In the genomic region with DNA sequence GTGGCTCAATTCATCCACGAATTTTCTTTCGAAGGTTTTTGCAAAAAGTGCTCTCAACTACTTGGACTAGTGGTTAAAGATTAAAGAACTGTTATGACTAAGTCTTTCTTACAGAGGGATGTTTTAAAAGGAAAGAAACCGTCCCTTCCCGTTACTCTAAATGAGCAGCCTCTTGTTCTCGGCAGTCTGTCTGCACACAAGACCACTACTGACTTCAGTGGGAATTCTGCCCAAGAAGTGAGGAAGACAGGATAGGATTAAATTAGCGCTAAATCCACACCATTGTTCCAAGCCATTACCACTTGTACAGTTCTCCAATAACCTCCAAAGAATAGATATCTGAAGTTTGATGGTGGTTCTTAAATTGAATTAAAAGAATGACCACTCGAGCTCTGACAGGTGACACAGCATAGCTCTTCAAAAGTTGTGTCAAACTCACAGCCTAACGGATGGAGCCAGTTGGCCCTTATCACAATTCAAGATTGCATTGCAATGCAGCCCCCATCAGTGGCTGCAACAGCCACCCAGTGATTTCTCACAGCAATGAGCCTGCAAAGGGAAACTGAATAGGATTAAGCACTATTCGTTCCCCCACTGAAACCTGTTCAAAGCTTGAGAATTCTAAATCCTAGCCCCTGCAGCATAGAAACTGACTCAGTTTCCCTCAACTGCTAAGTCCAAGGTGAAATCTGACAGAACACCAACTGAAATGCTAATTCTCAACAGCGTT, we compare ENCODE assay signal across 8 cellular contexts. TPM values are rescaled to one million over a fixed set of nuclear protein-coding genes. Genes with fewer than 3 reads are reported as not detected.
DNase-seq lines count a peak whose midpoint lies in the region; ATAC-seq, FAIRE-seq and TF ChIP-seq lines count a peak whose summit lies in the region.

No MANE protein-coding gene starts in this region.

- no peaks in the 10 kb centered on the region for H3K9me3 ChIP-seq in endothelial cell of umbilical vein (replicated peaks; ENCODE audit: control insufficient read depth, insufficient read depth, low read length)

- intact Hi-C loops in endothelial cell of umbilical vein (cut with micrococcal nuclease): loop anchor here (1.0 kb wide), 1 partner anchor 10 kb away; no protein-coding TSS in a partner anchor

- no peaks in the 10 kb centered on the region for H3K27me3 ChIP-seq in endothelial cell of umbilical vein (ENCODE audit: control insufficient read depth in 2 of 2, insufficient read depth in 2 of 2, low read length in 2 of 2)
- no peaks in the 10 kb centered on the region for H3K27me3 ChIP-seq in rectal smooth muscle tissue (ENCODE audit: control insufficient read depth, insufficient read depth, low read length)

- peak overlapping the region; percentile 63 for H3K4me3 Mint-ChIP-seq in T-helper 2 cell treated with Interferon-gamma antibody and Interleukin-4, amounts not matched to agents 5 μg/mL and 100 μg/mL, for 36 hours

- CTCF ChIA-PET in endothelial cell of umbilical vein (lab: Charles Lee): interaction anchor here (0.9 to 4.0 kb wide), 3 partner anchors 9 to 175 kb away, joined by 3 to 22 read pairs (median 6); no protein-coding TSS in a partner anchor

- peaks cover 61% of the 10 kb centered on the region for H3K79me2 ChIP-seq in endothelial cell of umbilical vein (ENCODE audit: control insufficient read depth, insufficient read depth, low read length)

- no peak overlapping the region for H2AFZ ChIP-seq in endothelial cell of umbilical vein (ENCODE audit: low read depth, low read length)

- H3K4me2 ChIP-seq in endothelial cell of umbilical vein (ENCODE audit: insufficient read depth, low read length): peak overlapping the region; percentile 62

- DNase-seq in T-helper 2 cell treated with Interferon-gamma antibody and Interleukin-4, amounts not matched to agents 5 μg/mL and 100 μg/mL, for 36 hours (ENCODE audit: low spot score): no peak
- no peak for DNase-seq in T-helper 2 cell
- peak; percentile 77 for DNase-seq in OCI-M1 (lab: John Stamatoyannopoulos, UW)
- DNase-seq in endothelial cell of umbilical vein (ENCODE audit: low read depth, low spot score): peak; percentile 15
- DNase-seq in COR-L47 (lab: John Stamatoyannopoulos, UW): no peak

- no peak for TF ChIP-seq POLR2A in endothelial cell of umbilical vein (IDR thresholded peaks at IDR 0.05; ENCODE audit: low read depth, low read length)

- TSS peak; percentile 39 for BruUV-seq in endothelial cell of umbilical vein (replicated peaks; lab: Mats Ljungman, UMichigan)

- FAIRE-seq in endothelial cell of umbilical vein (lab: Jason Lieb, UNC): no peak

- dilution Hi-C loops in endothelial cell of umbilical vein (cut with MboI; ENCODE audit: extremely low pct_ligation_motif_present, low sequenced_read_pairs): no loop called here

- H3K36me3 Mint-ChIP-seq in T-helper 2 cell treated with Interferon-gamma antibody and Interleukin-4, amounts not matched to agents 5 μg/mL and 100 μg/mL, for 36 hours (ENCODE audit: low read depth): no peaks in the 10 kb centered on the region

- H3K27ac ChIP-seq in endothelial cell of umbilical vein (ENCODE audit: insufficient read depth, low read depth, low read length): no peak overlapping the region
- H3K27ac ChIP-seq in rectal smooth muscle tissue (ENCODE audit: low read depth, low read length): no peak overlapping the region

- POLR2A ChIA-PET in endothelial cell of umbilical vein (lab: Charles Lee): no interaction called here

- H4K20me1 ChIP-seq in endothelial cell of umbilical vein (replicated peaks; ENCODE audit: control insufficient read depth, extremely low read depth, insufficient read depth, low read length): peaks cover 2% of the 10 kb centered on the region

- TF ChIP-seq CTCF in endothelial cell of umbilical vein (IDR thresholded peaks at IDR 0.05; ENCODE audit: extremely low read depth in 1 of 2, insufficient read depth in 1 of 2, low read depth in 1 of 2, low read length in 2 of 2): no peak

- H3K9me3 Mint-ChIP-seq in T-helper 2 cell treated with Interferon-gamma antibody and Interleukin-4, amounts not matched to agents 5 μg/mL and 100 μg/mL, for 36 hours: peaks cover 7% of the 10 kb centered on the region

- peaks cover 19% of the 10 kb centered on the region for H3K4me1 Mint-ChIP-seq in T-helper 2 cell treated with Interferon-gamma antibody and Interleukin-4, amounts not matched to agents 5 μg/mL and 100 μg/mL, for 36 hours (ENCODE audit: low read depth)

- no peak overlapping the region for H3K27ac Mint-ChIP-seq in T-helper 2 cell treated with Interferon-gamma antibody and Interleukin-4, amounts not matched to agents 5 μg/mL and 100 μg/mL, for 36 hours

- H3K9me1 ChIP-seq in endothelial cell of umbilical vein (replicated peaks; ENCODE audit: control insufficient read depth, extremely low read depth, insufficient read depth, low read length): no peaks in the 10 kb centered on the region

- H3K4me1 ChIP-seq in endothelial cell of umbilical vein (ENCODE audit: control insufficient read depth, extremely low read depth, insufficient read depth, low read length): peaks cover 10% of the 10 kb centered on the region
- H3K4me1 ChIP-seq in rectal smooth muscle tissue (ENCODE audit: control insufficient read depth, insufficient read depth, low read length): peaks cover 3% of the 10 kb centered on the region

- ATAC-seq in HG03342 (IDR thresholded peaks at IDR 0.05; ENCODE audit: unreplicated experiment): no peak
- ATAC-seq in HG02642 (IDR thresholded peaks at IDR 0.05; ENCODE audit: poor library complexity, unreplicated experiment): no peak

- H3K27me3 Mint-ChIP-seq in T-helper 2 cell treated with Interferon-gamma antibody and Interleukin-4, amounts not matched to agents 5 μg/mL and 100 μg/mL, for 36 hours (ENCODE audit: low read depth): peaks cover 28% of the 10 kb centered on the region

- H3K36me3 ChIP-seq in endothelial cell of umbilical vein (ENCODE audit: control insufficient read depth in 2 of 2, extremely low read depth in 1 of 2, insufficient read depth in 2 of 2, low read length in 2 of 2) (no peaks in the 10 kb centered on the region), rectal smooth muscle tissue (ENCODE audit: control insufficient read depth, insufficient read depth, low read length) (no peaks in the 10 kb centered on the region)

- H3K4me3 ChIP-seq in endothelial cell of umbilical vein (replicated peaks in 1 of 3; ENCODE audit: insufficient read depth in 1 of 3, low read depth in 1 of 3, low read length in 3 of 3): peak overlapping the region in 1 of 3 experiments; percentile 89
- H3K4me3 ChIP-seq in rectal smooth muscle tissue (ENCODE audit: low read length): peak overlapping the region; percentile 81

- H3K9ac ChIP-seq in endothelial cell of umbilical vein (replicated peaks; ENCODE audit: extremely low read depth, insufficient read depth, low read length): no peak overlapping the region
- no peak overlapping the region for H3K9ac ChIP-seq in rectal smooth muscle tissue (ENCODE audit: low read length)

TF ChIP-seq in endothelial cell of umbilical vein, 7 proteins besides CTCF, POLR2A, EP300 and RAD21:
- no peak for TF ChIP-seq POLR2AphosphoS5 (IDR thresholded peaks at IDR 0.05; ENCODE audit: insufficient read depth, low read depth, low read length)
- TF ChIP-seq JUN (IDR thresholded peaks at IDR 0.05; ENCODE audit: borderline replicate concordance, insufficient read depth, insufficient read length, low read depth): no peak
- no peak for TF ChIP-seq MYC (IDR thresholded peaks at IDR 0.05; ENCODE audit: low read depth, low read length)
- no peak for TF ChIP-seq FOS (IDR thresholded peaks at IDR 0.05; ENCODE audit: borderline replicate concordance, insufficient read depth, low read length)
- TF ChIP-seq GATA2 (IDR thresholded peaks at IDR 0.05; ENCODE audit: insufficient read depth, insufficient read length, low read depth, low read length): no peak
- TF ChIP-seq, protein P1, sequence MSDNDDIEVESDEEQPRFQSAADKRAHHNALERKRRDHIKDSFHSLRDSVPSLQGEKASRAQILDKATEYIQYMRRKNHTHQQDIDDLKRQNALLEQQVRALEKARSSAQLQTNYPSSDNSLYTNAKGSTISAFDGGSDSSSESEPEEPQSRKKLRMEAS (IDR thresholded peaks at IDR 0.05; ENCODE audit: insufficient read depth, insufficient read length): no peak
- TF ChIP-seq EZH2 (IDR thresholded peaks at IDR 0.05; ENCODE audit: borderline replicate concordance, low read depth, low read length, severe bottlenecking): no peak

RNA-seq across cellular contexts. Expression of a gene that starts 1.8 kb away (rescaled TPM):
- 84.8 and 87.7 TPM in 2 replicates for total RNA-seq in endothelial cell of umbilical vein
- polyA plus RNA-seq in endothelial cell of umbilical vein: 19.2 and 26.5 TPM in 2 replicates
- polyA plus RNA-seq in endothelial cell of umbilical vein (2011; cell fraction: cytosol; rRNA removed): 34.7 and 35.5 TPM in 2 replicates
- 191 and 235 TPM in 2 replicates for polyA plus RNA-seq in endothelial cell of umbilical vein (2011; cell fraction: nucleus; rRNA removed)
- 57.9 and 112 TPM in 2 replicates for polyA plus RNA-seq in endothelial cell of umbilical vein (2012)
- 98.9 and 116 TPM in 2 replicates for polyA minus RNA-seq in endothelial cell of umbilical vein
- 12.1 TPM for polyA minus RNA-seq in endothelial cell of umbilical vein (2011; cell fraction: cytosol; rRNA and poly(A)+ RNA removed)
- 144 and 216 TPM in 2 replicates for polyA minus RNA-seq in endothelial cell of umbilical vein (2011; cell fraction: nucleus; rRNA and poly(A)+ RNA removed)

Comparison
In these comparisons a context has a peak if more than half of its experiments do, and no peak if none do; other contexts are left out.
1. DNase-seq: peak in OCI-M1 (single experiment) and endothelial cell of umbilical vein (single experiment); none in T-helper 2 cell treated with Interferon-gamma antibody and Interleukin-4, amounts not matched to agents 5 μg/mL and 100 μg/mL, for 36 hours (single experiment), T-helper 2 cell (0 of 5) and COR-L47 (single experiment).